In the genomic region with DNA sequence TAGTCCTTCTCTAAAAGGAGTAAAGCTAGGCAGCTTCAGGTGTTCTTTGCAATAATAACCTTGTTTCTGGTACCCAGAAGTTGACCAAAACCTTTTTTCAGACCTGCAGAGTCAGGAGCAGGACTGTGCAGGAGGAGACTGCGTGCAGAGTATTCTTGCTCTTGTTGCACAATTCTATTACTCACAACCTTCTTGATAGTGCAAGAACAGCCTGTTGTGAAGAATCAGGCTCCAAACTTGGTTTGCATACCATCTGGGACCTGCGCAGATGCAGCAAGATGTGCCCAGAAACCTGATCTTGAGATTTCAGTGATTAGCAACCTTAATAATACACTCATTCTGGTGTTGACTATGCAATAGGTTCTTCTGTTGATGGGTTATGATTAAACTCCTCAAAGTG, we compare ENCODE assay signal across 22 cellular contexts.
"Had no signal": no experiment of that assay in that cellular context is flagged by ENCODE, and none has a peak within 500 bp of the region (broad histone marks: within the 10 kb centered on the region; RNA-seq: fewer than 3 reads in every experiment).

No MANE protein-coding gene starts in this region.

- DNase-seq: activated CD4-positive, alpha-beta T cell treated with anti-CD3 and anti-CD28 coated beads for 36 hours; activated CD4-positive, alpha-beta T cell treated with anti-CD3 and anti-CD28 coated beads, Interleukin-2, amount 50 U/mL, for 48 hours; activated gamma-delta T cell; caudate nucleus; dorsolateral prefrontal cortex; foreskin melanocyte; hypothalamus; kidney; nephron progenitor cell; occipital lobe; stimulated activated CD4-positive, alpha-beta T cell treated with anti-CD3 and anti-CD28 coated beads, Interleukin-2, amount 100 ng/mL, for 24 hours; stimulated activated naive CD4-positive, alpha-beta T cell treated with Interleukin-2 at 50 U/mL for 16 hours; thyroid gland had no signal

- H3K27ac Mint-ChIP-seq: activated CD4-positive, alpha-beta T cell treated with anti-CD3 and anti-CD28 coated beads for 36 hours; activated naive CD4-positive, alpha-beta T cell treated with anti-CD3 and anti-CD28 coated beads, Interleukin-2, amount 50 U/mL, for 24 hours; mesothelial cell of epicardium; nephron progenitor cell; WTC11 had no signal

- H3K4me1 Mint-ChIP-seq: activated CD4-positive, alpha-beta T cell treated with anti-CD3 and anti-CD28 coated beads for 36 hours; activated naive CD4-positive, alpha-beta T cell treated with anti-CD3 and anti-CD28 coated beads, Interleukin-2, amount 50 U/mL, for 24 hours had no signal

- H3K9me3 ChIP-seq: right atrium auricular region, thyroid gland had no signal

- H3K4me3 ChIP-seq: dorsolateral prefrontal cortex, lung, right atrium auricular region, thyroid gland had no signal

- H3K4me3 Mint-ChIP-seq: activated CD4-positive, alpha-beta T cell treated with anti-CD3 and anti-CD28 coated beads for 36 hours; activated naive CD4-positive, alpha-beta T cell treated with anti-CD3 and anti-CD28 coated beads, Interleukin-2, amount 50 U/mL, for 24 hours; mesothelial cell of epicardium; nephron progenitor cell; WTC11 had no signal

- H3K36me3 ChIP-seq: right atrium auricular region, thyroid gland had no signal

- ATAC-seq: activated CD4-positive, alpha-beta T cell treated with anti-CD3 and anti-CD28 coated beads for 36 hours; left lobe of liver; WTC11 had no signal

- H3K27ac ChIP-seq: dorsolateral prefrontal cortex, epithelial cell of prostate, right atrium auricular region, thyroid gland had no signal

- H3K36me3 Mint-ChIP-seq: mesothelial cell of epicardium, WTC11 had no signal

- H3K27me3 ChIP-seq: dorsolateral prefrontal cortex, right atrium auricular region, thyroid gland had no signal

- H3K9me3 Mint-ChIP-seq: activated naive CD4-positive, alpha-beta T cell treated with anti-CD3 and anti-CD28 coated beads, Interleukin-2, amount 50 U/mL, for 24 hours; mesothelial cell of epicardium; nephron progenitor cell; WTC11 had no signal

- H3K27me3 Mint-ChIP-seq: activated CD4-positive, alpha-beta T cell treated with anti-CD3 and anti-CD28 coated beads for 36 hours; activated naive CD4-positive, alpha-beta T cell treated with anti-CD3 and anti-CD28 coated beads, Interleukin-2, amount 50 U/mL, for 24 hours had no signal

- FAIRE-seq: colon, kidney, TTC549 had no signal
